In genomic region chr7:6106140-6106904, GRCh38 we compare ENCODE assay signal across 1 cellular context.
A peak's percentile ranks its signal among the peaks of the same experiment; 100 is the strongest.
TF ChIP-seq lines count a peak whose summit lies in the region.

No MANE protein-coding gene starts in this region.

TF ChIP-seq in HepG2, 621 proteins besides CTCF, POLR2A, EP300 and RAD21 (continued from another document and continues in another):
- no peak for TF ChIP-seq BCLAF1 (IDR thresholded peaks at IDR 0.05)
- no peak for TF ChIP-seq MYPOP (CRISPR knock-in tag; IDR thresholded peaks at IDR 0.05)
- no peak for TF ChIP-seq NFRKB (IDR thresholded peaks at IDR 0.05)
- TF ChIP-seq MIER2 (CRISPR knock-in tag; IDR thresholded peaks at IDR 0.05), result peak; percentile 34; the same call in 1 of the 2 replicates
- no peak for TF ChIP-seq EZH2 (conservative IDR thresholded peaks at IDR 0.05; ENCODE audit: low read depth, low read length)
- TF ChIP-seq ZFP91 (CRISPR knock-in tag; IDR thresholded peaks at IDR 0.05; ENCODE audit: borderline replicate concordance), result peak; percentile 98
- no peak for TF ChIP-seq SP1 (IDR thresholded peaks at IDR 0.05)
- TF ChIP-seq SP1 (CRISPR knock-in tag; IDR thresholded peaks at IDR 0.05), result no peak
- TF ChIP-seq ESRRA (CRISPR knock-in tag; IDR thresholded peaks at IDR 0.05; ENCODE audit: low read depth), result no peak
- TF ChIP-seq STAT5B (CRISPR knock-in tag; IDR thresholded peaks at IDR 0.05), result no peak
- 0 out of 2 replicates have a peak, but pooled peaks have one; percentile 79 for TF ChIP-seq KDM3A (CRISPR knock-in tag; IDR thresholded peaks at IDR 0.05; ENCODE audit: low read depth)
- no peak for TF ChIP-seq PCBP2 (optimal IDR thresholded peaks at IDR 0.05; ENCODE audit: low read depth, low read length, poor library complexity, severe bottlenecking)
- TF ChIP-seq IRX3 (CRISPR knock-in tag; IDR thresholded peaks at IDR 0.05; ENCODE audit: borderline replicate concordance, low read depth), result no peak
- TF ChIP-seq ZBTB3 (CRISPR knock-in tag; IDR thresholded peaks at IDR 0.05; ENCODE audit: borderline replicate concordance, low read depth), result no peak
- no peak for TF ChIP-seq ZNF670 (CRISPR knock-in tag; IDR thresholded peaks at IDR 0.05; ENCODE audit: borderline replicate concordance)
- no peak for TF ChIP-seq HIC2 (CRISPR knock-in tag; IDR thresholded peaks at IDR 0.05; ENCODE audit: low read depth)
- no peak for TF ChIP-seq ATF7-NPFF (CRISPR knock-in tag; IDR thresholded peaks at IDR 0.05; ENCODE audit: low read depth)
- no peak for TF ChIP-seq ZNF451 (CRISPR knock-in tag; IDR thresholded peaks at IDR 0.05)
- no peak for TF ChIP-seq ZNF616 (CRISPR knock-in tag; IDR thresholded peaks at IDR 0.05; ENCODE audit: low read depth)
- TF ChIP-seq MTF2 (CRISPR knock-in tag; IDR thresholded peaks at IDR 0.05; ENCODE audit: borderline replicate concordance), result no peak
- TF ChIP-seq ZKSCAN8 (CRISPR knock-in tag; IDR thresholded peaks at IDR 0.05; ENCODE audit: borderline replicate concordance), result no peak
- TF ChIP-seq ELF3 (CRISPR knock-in tag; IDR thresholded peaks at IDR 0.05), result peak; percentile 52; the same call in 1 of the 2 replicates
- TF ChIP-seq REXO4 (CRISPR knock-in tag; IDR thresholded peaks at IDR 0.05; ENCODE audit: borderline replicate concordance), result no peak
- TF ChIP-seq, protein P1, sequence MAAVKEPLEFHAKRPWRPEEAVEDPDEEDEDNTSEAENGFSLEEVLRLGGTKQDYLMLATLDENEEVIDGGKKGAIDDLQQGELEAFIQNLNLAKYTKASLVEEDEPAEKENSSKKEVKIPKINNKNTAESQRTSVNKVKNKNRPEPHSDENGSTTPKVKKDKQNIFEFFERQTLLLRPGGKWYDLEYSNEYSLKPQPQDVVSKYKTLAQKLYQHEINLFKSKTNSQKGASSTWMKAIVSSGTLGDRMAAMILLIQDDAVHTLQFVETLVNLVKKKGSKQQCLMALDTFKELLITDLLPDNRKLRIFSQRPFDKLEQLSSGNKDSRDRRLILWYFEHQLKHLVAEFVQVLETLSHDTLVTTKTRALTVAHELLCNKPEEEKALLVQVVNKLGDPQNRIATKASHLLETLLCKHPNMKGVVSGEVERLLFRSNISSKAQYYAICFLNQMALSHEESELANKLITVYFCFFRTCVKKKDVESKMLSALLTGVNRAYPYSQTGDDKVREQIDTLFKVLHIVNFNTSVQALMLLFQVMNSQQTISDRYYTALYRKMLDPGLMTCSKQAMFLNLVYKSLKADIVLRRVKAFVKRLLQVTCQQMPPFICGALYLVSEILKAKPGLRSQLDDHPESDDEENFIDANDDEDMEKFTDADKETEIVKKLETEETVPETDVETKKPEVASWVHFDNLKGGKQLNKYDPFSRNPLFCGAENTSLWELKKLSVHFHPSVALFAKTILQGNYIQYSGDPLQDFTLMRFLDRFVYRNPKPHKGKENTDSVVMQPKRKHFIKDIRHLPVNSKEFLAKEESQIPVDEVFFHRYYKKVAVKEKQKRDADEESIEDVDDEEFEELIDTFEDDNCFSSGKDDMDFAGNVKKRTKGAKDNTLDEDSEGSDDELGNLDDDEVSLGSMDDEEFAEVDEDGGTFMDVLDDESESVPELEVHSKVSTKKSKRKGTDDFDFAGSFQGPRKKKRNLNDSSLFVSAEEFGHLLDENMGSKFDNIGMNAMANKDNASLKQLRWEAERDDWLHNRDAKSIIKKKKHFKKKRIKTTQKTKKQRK (IDR thresholded peaks at IDR 0.05; ENCODE audit: low read length), result no peak
- TF ChIP-seq KDM4B (CRISPR knock-in tag; IDR thresholded peaks at IDR 0.05), result no peak
- TF ChIP-seq E2F2 (CRISPR knock-in tag; IDR thresholded peaks at IDR 0.05; ENCODE audit: borderline replicate concordance), result no peak
- no peak for TF ChIP-seq ZNF879 (CRISPR knock-in tag; IDR thresholded peaks at IDR 0.05)
- TF ChIP-seq, protein P2, sequence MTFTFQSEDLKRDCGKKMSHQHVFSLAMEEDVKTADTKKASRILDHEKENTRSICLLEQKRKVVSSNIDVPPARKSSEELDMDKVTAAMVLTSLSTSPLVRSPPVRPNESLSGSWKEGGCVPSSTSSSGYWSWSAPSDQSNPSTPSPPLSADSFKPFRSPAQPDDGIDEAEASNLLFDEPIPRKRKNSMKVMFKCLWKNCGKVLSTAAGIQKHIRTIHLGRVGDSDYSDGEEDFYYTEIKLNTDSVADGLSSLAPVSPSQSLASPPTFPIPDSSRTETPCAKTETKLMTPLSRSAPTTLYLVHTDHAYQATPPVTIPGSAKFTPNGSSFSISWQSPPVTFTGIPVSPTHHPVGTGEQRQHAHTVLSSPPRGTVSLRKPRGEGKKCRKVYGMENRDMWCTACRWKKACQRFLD (CRISPR knock-in tag; IDR thresholded peaks at IDR 0.05; ENCODE audit: borderline replicate concordance), result no peak
- TF ChIP-seq ZZZ3 (CRISPR knock-in tag; IDR thresholded peaks at IDR 0.05; ENCODE audit: borderline replicate concordance), result no peak
- TF ChIP-seq NFKBIZ (CRISPR knock-in tag; IDR thresholded peaks at IDR 0.05), result no peak
- TF ChIP-seq ZNF790 (CRISPR knock-in tag; IDR thresholded peaks at IDR 0.05; ENCODE audit: borderline replicate concordance), result no peak
- no peak for TF ChIP-seq ZNF737 (CRISPR knock-in tag; IDR thresholded peaks at IDR 0.05; ENCODE audit: borderline replicate concordance)
- no peak for TF ChIP-seq ZNF615 (CRISPR knock-in tag; IDR thresholded peaks at IDR 0.05; ENCODE audit: borderline replicate concordance)
- no peak for TF ChIP-seq GTF3A (CRISPR knock-in tag; conservative IDR thresholded peaks at IDR 0.05)
- no peak for TF ChIP-seq ZSCAN30 (CRISPR knock-in tag; IDR thresholded peaks at IDR 0.05)
- no peak for TF ChIP-seq ZNF775 (CRISPR knock-in tag; IDR thresholded peaks at IDR 0.05; ENCODE audit: borderline replicate concordance)
- TF ChIP-seq ZBTB40 (IDR thresholded peaks at IDR 0.05), result no peak
- no peak for TF ChIP-seq ZBTB40 (CRISPR knock-in tag; IDR thresholded peaks at IDR 0.05)
- TF ChIP-seq FLYWCH1 (CRISPR knock-in tag; IDR thresholded peaks at IDR 0.05), result no peak
